19 cellular contexts compared by ENCODE assay signal in genomic region chr22:40694409-40694808, GRCh38. TPM values are rescaled to one million over a fixed set of nuclear protein-coding genes. Genes with fewer than 3 reads are reported as not detected.
A peak's percentile ranks its signal among the peaks of the same experiment; 100 is the strongest.
DNase-seq lines count a peak whose midpoint lies in the region; ATAC-seq lines count a peak whose summit lies in the region.
"Had no signal": no experiment of that assay in that cellular context is flagged by ENCODE, and none has a peak within 500 bp of the region (broad histone marks: within the 10 kb centered on the region; RNA-seq: fewer than 3 reads in every experiment).

No MANE protein-coding gene starts in this region.

- no peaks in the 10 kb centered on the region for H3K79me1 ChIP-seq in mesendoderm (ENCODE audit: low read length)

- H3K4me3 ChIP-seq in mesendoderm (ENCODE audit: low read length) = no peak overlapping the region
- H3K4me3 ChIP-seq: MG63, pancreas had no signal

- no peak overlapping the region for H2BK15ac ChIP-seq in mesendoderm (replicated peaks; ENCODE audit: low read depth)

- H3K4me1 ChIP-seq in mesendoderm (ENCODE audit: control insufficient read depth, low read depth, low read length) = peaks cover 5% of the 10 kb centered on the region
- H3K4me1 ChIP-seq: pancreas had no signal

- in situ Hi-C loops in KBM-7 (cut with MboI; ENCODE audit: low pct_unique_long_range_greater_than_20kb, low sequenced_read_pairs) = no loop called here

- peak overlapping the region; percentile 44 for H4K5ac ChIP-seq in mesendoderm (ENCODE audit: low read length)

- H3K18ac ChIP-seq in mesendoderm (ENCODE audit: low read length) = no peak overlapping the region

- H3K27me3 ChIP-seq in mesendoderm (ENCODE audit: insufficient read depth, low read length, poor library complexity) = no peaks in the 10 kb centered on the region
- H3K27me3 ChIP-seq: MG63, pancreas had no signal

- H3K36me3 ChIP-seq in mesendoderm (ENCODE audit: control insufficient read depth, insufficient read depth, low read length) = no peaks in the 10 kb centered on the region
- H3K36me3 ChIP-seq: MG63, pancreas had no signal

- H3K4ac ChIP-seq in mesendoderm (ENCODE audit: low read depth, low read length) = no peak overlapping the region

- no peak overlapping the region for H4K8ac ChIP-seq in mesendoderm (ENCODE audit: low read depth, low read length)

- H3K56ac ChIP-seq in mesendoderm (ENCODE audit: low read length) = no peak overlapping the region

- no peak overlapping the region for H3K23ac ChIP-seq in mesendoderm (ENCODE audit: low read length)

- WGBS in mesendoderm (ENCODE audit: extremely low coverage, insufficient coverage, low lambda C conversion rate) = no CpG with 5 or more reads among the region's 7 CpGs

- H3K4me2 ChIP-seq in mesendoderm (ENCODE audit: low read length) = no peak overlapping the region

- H2BK120ac ChIP-seq in mesendoderm (ENCODE audit: low read depth, low read length) = no peak overlapping the region

- ATAC-seq in esophagus mucosa = no peak
- ATAC-seq: activated T-cell treated with anti-CD3 and anti-CD28 coated beads, Interleukin-2, amount 50 U/mL, for 4 hours; T-helper 17 cell had no signal

- DNase-seq in CD1c-positive myeloid dendritic cell (ENCODE audit: extremely low spot score) (peak; percentile 41), KBM-7 (peak; percentile 32), SKM-1 (lab: John Stamatoyannopoulos, UW; ENCODE audit: unreplicated experiment) (peak; percentile 16), mesendoderm (no peak), UCSD-AML1 (lab: John Stamatoyannopoulos, UW; ENCODE audit: unreplicated experiment) (no peak), AG08395 (ENCODE audit: low spot score) (no peak)
- no peak for DNase-seq in activated CD8-positive, alpha-beta memory T cell treated with anti-CD3 and anti-CD28 coated beads, Interleukin-2, amount 50 U/mL, for 48 hours
- DNase-seq: activated CD4-positive, alpha-beta T cell treated with anti-CD3 and anti-CD28 coated beads, Interleukin-2, amount 50 U/mL, for 1 hour; activated T-cell treated with anti-CD3 and anti-CD28 coated beads, Interleukin-2, amount 50 U/mL, for 4 hours; CD4-positive, CD25-positive, alpha-beta regulatory T cell; cerebellar nuclear complex; glutamatergic neuron; MG63; NCI-H526; pancreas; RPMI8226; stimulated activated CD4-positive, alpha-beta T cell treated with anti-CD3 and anti-CD28 coated beads, Interleukin-12 subunit alpha, Interleukin-12 subunit beta, amount 100 ng/mL, for 4 hours; T-helper 17 cell had no signal

- no peak overlapping the region for H2BK5ac ChIP-seq in mesendoderm (ENCODE audit: low read length)

- no peak overlapping the region for H2AK5ac ChIP-seq in mesendoderm (ENCODE audit: low read length)

- H3K9ac ChIP-seq in mesendoderm (ENCODE audit: low read length) = no peak overlapping the region

- no peaks in the 10 kb centered on the region for H3K79me2 ChIP-seq in mesendoderm (ENCODE audit: control insufficient read depth, insufficient read depth, low read length)

- H3K27ac ChIP-seq in mesendoderm (ENCODE audit: low read depth, low read length) = no peak overlapping the region
- H3K27ac ChIP-seq: pancreas had no signal

RNA-seq across cellular contexts. Expression of gene MCHR1, which starts 15.1 kb away (rescaled TPM):
- 1.4 TPM for polyA plus RNA-seq in mesendoderm (2013, experiment 1 of 2)
- polyA plus RNA-seq in mesendoderm (2013, experiment 2 of 2) = 1.2 TPM
- total RNA-seq in esophagus mucosa = not detected
- total RNA-seq: activated T-cell treated with anti-CD3 and anti-CD28 coated beads, Interleukin-2, amount 50 U/mL, for 4 hours; CD4-positive, CD25-positive, alpha-beta regulatory T cell; T-helper 17 cell had no signal
- polyA plus RNA-seq: CD4-positive, CD25-positive, alpha-beta regulatory T cell had no signal

RNA-seq across cellular contexts. Expression of gene MRTFA, which starts 57.9 kb away (rescaled TPM):
- 12.2 TPM for polyA plus RNA-seq in mesendoderm (2013, experiment 1 of 2)
- 11.8 TPM for polyA plus RNA-seq in mesendoderm (2013, experiment 2 of 2)
- total RNA-seq in esophagus mucosa = 19.4 TPM

Comparison
In these comparisons a context has a peak if more than half of its experiments do, and no peak if none do; other contexts are left out.
1. DNase-seq: peak in CD1c-positive myeloid dendritic cell (single experiment), KBM-7 (single experiment) and SKM-1 (single experiment); none in mesendoderm (single experiment), UCSD-AML1 (single experiment), AG08395 (single experiment) and activated CD8-positive, alpha-beta memory T cell treated with anti-CD3 and anti-CD28 coated beads, Interleukin-2, amount 50 U/mL, for 48 hours (single experiment).